ENCODE assay signal across 14 cellular contexts in the genomic region with DNA sequence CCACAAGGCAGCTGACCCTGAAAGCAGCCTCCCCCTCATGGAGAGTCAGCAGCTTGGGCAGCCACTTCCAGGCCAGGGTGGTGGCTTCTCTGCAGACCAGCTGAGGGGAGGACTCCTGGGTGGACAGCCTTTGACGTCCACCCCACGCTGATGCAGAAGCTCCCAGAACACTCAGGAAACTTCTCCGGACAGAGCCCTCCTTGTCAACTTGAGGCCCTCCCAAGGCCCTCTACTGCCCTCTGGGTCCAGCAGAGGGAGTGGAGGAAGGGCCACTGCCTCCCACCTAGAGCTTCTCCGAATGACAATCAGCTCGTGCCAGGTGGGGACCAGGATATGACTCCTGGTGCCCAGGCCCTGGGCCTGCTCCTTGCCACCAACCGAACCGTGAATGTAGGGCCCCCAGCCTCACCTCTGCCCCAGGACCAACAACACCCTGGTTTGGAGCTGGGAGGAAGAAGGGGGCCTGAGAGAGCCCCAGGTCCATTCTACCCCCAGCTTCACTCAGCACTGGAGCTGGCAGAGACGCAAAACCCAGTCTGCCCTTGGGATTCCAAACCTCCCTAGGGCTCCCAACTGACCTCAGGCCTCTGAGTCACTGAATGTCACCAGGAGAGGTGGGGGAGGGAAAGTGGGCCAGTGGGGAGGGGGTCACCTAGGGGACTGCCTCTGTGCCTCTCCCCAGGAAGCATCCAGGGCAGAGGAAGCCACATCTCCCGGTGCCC. TPM values are rescaled to one million over a fixed set of nuclear protein-coding genes. Genes with fewer than 3 reads are reported as not detected.
DNase-seq lines count a peak whose midpoint lies in the region; ATAC-seq and TF ChIP-seq lines count a peak whose summit lies in the region.
"Had no signal": no experiment of that assay in that cellular context is flagged by ENCODE, and none has a peak within 500 bp of the region (broad histone marks: within the 10 kb centered on the region; RNA-seq: fewer than 3 reads in every experiment).

No MANE protein-coding gene starts in this region.

- no peak overlapping the region for H2BK20ac ChIP-seq in H9 (ENCODE audit: low read depth, low read length, poor library complexity, severe bottlenecking)

- H3K18ac ChIP-seq in H9 (ENCODE audit: insufficient read length, low read depth, low read length) = no peak overlapping the region

- H2AK5ac ChIP-seq in H9 (ENCODE audit: insufficient read length, low read length) = no peak overlapping the region

- no peak overlapping the region for H3K9ac ChIP-seq in H9 (ENCODE audit: extremely low read depth, insufficient read length, low read length)

- no peak overlapping the region for H2BK12ac ChIP-seq in H9 (ENCODE audit: insufficient read length, low read depth, low read length)

- no peak overlapping the region for H3K23ac ChIP-seq in H9 (ENCODE audit: insufficient read length, low read depth, low read length)

- no peaks in the 10 kb centered on the region for H3K79me1 ChIP-seq in H9 (ENCODE audit: insufficient read depth, low read depth, low read length, poor library complexity, severe bottlenecking)

- H3K14ac ChIP-seq in H9 (ENCODE audit: insufficient read depth, low read length) = no peak overlapping the region

- H3T11ph ChIP-seq in H9 (ENCODE audit: low read length) = no peak overlapping the region

- H3K27ac Mint-ChIP-seq in H9 (peak overlapping the region in 1 of 3 experiments; percentile 86; a peak in 2 of 7 replicates), chondrocyte (ENCODE audit: unreplicated experiment) (no peak overlapping the region)
- H3K27ac Mint-ChIP-seq: activated naive CD4-positive, alpha-beta T cell treated with anti-CD3 and anti-CD28 coated beads for 36 hours; T-helper 2 cell treated with Interferon-gamma antibody and Interleukin-4, amounts not matched to agents 5 μg/mL and 100 μg/mL, for 36 hours had no signal

- H3K56ac ChIP-seq in H9 (ENCODE audit: insufficient read length, low read depth, low read length) = no peak overlapping the region

- TF ChIP-seq CTCF in H9 (conservative IDR thresholded peaks at IDR 0.05) (peak; percentile 60), chondrocyte (IDR thresholded peaks at IDR 0.05) (no peak)

- no peaks in the 10 kb centered on the region for H3K4me1 ChIP-seq in H9 (ENCODE audit: insufficient read depth, low read length)

- H4K20me1 ChIP-seq in H9 (ENCODE audit: control insufficient read depth, insufficient read depth, insufficient read length) = no peaks in the 10 kb centered on the region

- no peak overlapping the region for H2BK15ac ChIP-seq in H9 (ENCODE audit: low read depth, low read length)

- no peak overlapping the region for H4K5ac ChIP-seq in H9 (ENCODE audit: insufficient read length, low read depth, low read length)

- H3K79me2 ChIP-seq in H9 (ENCODE audit: insufficient read depth, low read length) = no peaks in the 10 kb centered on the region

- no peak overlapping the region for H2BK120ac ChIP-seq in H9 (ENCODE audit: low read depth, low read length, poor library complexity, severe bottlenecking)

- no peaks in the 10 kb centered on the region for H3K9me3 ChIP-seq in H9 (ENCODE audit: control insufficient read depth, low read depth, low read length)

- H3K27me3 Mint-ChIP-seq in H9 (ENCODE audit: low read depth) (peaks cover 3% of the 10 kb centered on the region), chondrocyte (ENCODE audit: low read depth) (peaks cover 5% of the 10 kb centered on the region)

- DNase-seq in 8988T (peak; percentile 70), H9 (peak; percentile 74), chondrocyte (ENCODE audit: low spot score) (peak; percentile 78), medulla oblongata (ENCODE audit: extremely low spot score) (peak; percentile 47), DMS79 treated with DMSO at 0.1 percent for 48 hours (lab: John Stamatoyannopoulos, UW) (no peak), cerebellar cortex (ENCODE audit: low spot score) (no peak)
- DNase-seq in NK-92 treated with Interleukin-12 subunit alpha and Interleukin-12 subunit beta, amount 100 ng/mL, for 24 hours (lab: John Stamatoyannopoulos, UW) = no peak
- DNase-seq: activated naive CD4-positive, alpha-beta T cell treated with anti-CD3 and anti-CD28 coated beads for 36 hours; AML-193; islet precursor cell had no signal

- WGBS in H9 (ENCODE audit: extremely low coverage, insufficient read length, low lambda C conversion rate) = no CpG with 5 or more reads among the region's 9 CpGs

- no peak for ATAC-seq in GM21619 (IDR thresholded peaks at IDR 0.05; ENCODE audit: unreplicated experiment)

- no peak overlapping the region for H4K8ac ChIP-seq in H9 (replicated peaks; ENCODE audit: insufficient read length, low read depth, low read length)

- H3K23me2 ChIP-seq in H9 (ENCODE audit: insufficient read length, low read depth, low read length, poor library complexity, severe bottlenecking) = no peaks in the 10 kb centered on the region

- no peak overlapping the region for H2AFZ ChIP-seq in H9 (ENCODE audit: low read length)

- H3K27me3 ChIP-seq in H9 (ENCODE audit: insufficient read depth, low read length) = no peaks in the 10 kb centered on the region

- H3K4me2 ChIP-seq in H9 (ENCODE audit: insufficient read depth, insufficient read length, low read length) = no peak overlapping the region

- H3K4me1 Mint-ChIP-seq in H9 (peaks cover 10 to 23% of the 10 kb centered on the region in 2 experiments), chondrocyte (ENCODE audit: low read depth) (no peaks in the 10 kb centered on the region)

- H4K91ac ChIP-seq in H9 (ENCODE audit: insufficient read length, low read depth, low read length) = no peak overlapping the region

- H3K9me3 Mint-ChIP-seq in H9 (no peaks in the 10 kb centered on the region), chondrocyte (ENCODE audit: low read depth) (no peaks in the 10 kb centered on the region)
- H3K9me3 Mint-ChIP-seq: activated naive CD4-positive, alpha-beta T cell treated with anti-CD3 and anti-CD28 coated beads for 36 hours; T-helper 2 cell treated with Interferon-gamma antibody and Interleukin-4, amounts not matched to agents 5 μg/mL and 100 μg/mL, for 36 hours had no signal

- H3K36me3 Mint-ChIP-seq in H9 (ENCODE audit: insufficient read depth in 1 of 3, low read depth in 3 of 3) (no peaks in the 10 kb centered on the region), chondrocyte (ENCODE audit: low read depth) (no peaks in the 10 kb centered on the region)

- no peak overlapping the region for H3K4ac ChIP-seq in H9 (ENCODE audit: low read depth, low read length)

- H3K27ac ChIP-seq in H9 (ENCODE audit: insufficient read length, low read depth, low read length) = no peak overlapping the region

- H3K4me3 Mint-ChIP-seq in H9 = no peak overlapping the region; a peak in 1 of 5 replicates
- H3K4me3 Mint-ChIP-seq in chondrocyte (ENCODE audit: unreplicated experiment) = no peak overlapping the region
- H3K4me3 Mint-ChIP-seq: activated naive CD4-positive, alpha-beta T cell treated with anti-CD3 and anti-CD28 coated beads for 36 hours; T-helper 2 cell treated with Interferon-gamma antibody and Interleukin-4, amounts not matched to agents 5 μg/mL and 100 μg/mL, for 36 hours had no signal

- no peak overlapping the region for H2BK5ac ChIP-seq in H9 (ENCODE audit: insufficient read length, low read length)

RNA-seq across cellular contexts. Expression of gene SLC22A7, which starts 10.9 kb away (rescaled TPM):
- total RNA-seq in H9 (2021) = not detected in 2 replicates
- total RNA-seq in chondrocyte = not detected in 3 replicates
- total RNA-seq: activated CD8-positive, alpha-beta memory T cell treated with anti-CD3 and anti-CD28 coated beads for 36 hours; activated naive CD4-positive, alpha-beta T cell treated with anti-CD3 and anti-CD28 coated beads for 36 hours; omental fat pad had no signal

RNA-seq across cellular contexts. Expression of gene CRIP3, which starts 21.5 kb away (rescaled TPM):
- 15.3 and 16.9 TPM in 2 replicates for total RNA-seq in H9 (2021)
- total RNA-seq in chondrocyte = 0.47 to 0.94 TPM (median 0.72 TPM) in 3 replicates

RNA-seq across cellular contexts. Expression of gene TTBK1, which starts 43.9 kb away (rescaled TPM):
- total RNA-seq in H9 (2021) = 1.3 and 1.6 TPM in 2 replicates
- 0.07 TPM in 1 of 3 replicates, not detected in the others for total RNA-seq in chondrocyte
- total RNA-seq: omental fat pad had no signal

RNA-seq across cellular contexts. Expression of gene DNPH1, which starts 57.9 kb away (rescaled TPM):
- 47.0 and 56.2 TPM in 2 replicates for total RNA-seq in H9 (2021)
- total RNA-seq in chondrocyte = 22.8 to 34.1 TPM (median 24.5 TPM) in 3 replicates

Comparison
In these comparisons a context has a peak if more than half of its experiments do, and no peak if none do; other contexts are left out.
1. DNase-seq: peak in 8988T (single experiment), H9 (single experiment), chondrocyte (single experiment) and medulla oblongata (single experiment); none in DMS79 treated with DMSO at 0.1 percent for 48 hours (single experiment), cerebellar cortex (single experiment) and NK-92 treated with Interleukin-12 subunit alpha and Interleukin-12 subunit beta, amount 100 ng/mL, for 24 hours (single experiment).